Comparison of ENCODE assay signal across 14 cellular contexts in the genomic region with DNA sequence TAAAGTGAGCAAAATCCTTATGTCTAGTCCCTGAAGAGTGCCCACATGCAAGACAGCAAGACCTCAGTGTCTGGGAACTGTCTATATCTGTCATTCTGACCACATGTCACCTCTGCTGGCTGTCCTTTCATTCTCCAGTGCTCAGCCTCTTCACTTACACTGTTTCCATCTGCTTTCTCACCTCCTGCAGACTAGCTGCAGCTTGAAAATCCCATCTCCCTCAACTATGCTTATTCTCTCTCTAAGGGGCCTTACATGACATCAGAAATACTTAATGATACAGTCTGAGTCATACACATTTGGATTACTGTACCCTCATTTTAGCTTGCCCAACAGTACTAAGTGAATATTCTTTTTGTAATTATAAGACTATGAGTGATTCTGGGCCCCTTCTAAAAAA.
DNase-seq lines count a peak whose midpoint lies in the region; ATAC-seq, FAIRE-seq and TF ChIP-seq lines count a peak whose summit lies in the region.
"Had no signal": no experiment of that assay in that cellular context is flagged by ENCODE, and none has a peak within 500 bp of the region (broad histone marks: within the 10 kb centered on the region; RNA-seq: fewer than 3 reads in every experiment).

No MANE protein-coding gene starts in this region.

- CTCF ChIA-PET in A549 (lab: Yijun Ruan, JAX): interaction anchor here (1.5 kb wide), 1 partner anchor 10 kb away, joined by 5 read pairs; no protein-coding TSS in a partner anchor

- H3K9me3 ChIP-seq in A549 (no peaks in the 10 kb centered on the region), heart right ventricle (no peaks in the 10 kb centered on the region)
- H3K9me3 ChIP-seq: BE2C, upper lobe of left lung had no signal

- no peaks in the 10 kb centered on the region for H3K27me3 ChIP-seq in heart right ventricle
- H3K27me3 ChIP-seq: BE2C, dorsolateral prefrontal cortex, upper lobe of left lung had no signal

- ATAC-seq in A549 (peak in 1 of 2 experiments; percentile 52; a peak in 2 of 6 replicates), heart right ventricle (peak in 7 of 8 donors; percentile 46 to 84 (median 80)), GM21390 (IDR thresholded peaks at IDR 0.05; ENCODE audit: unreplicated experiment) (no peak), HG03095 (IDR thresholded peaks at IDR 0.05; ENCODE audit: unreplicated experiment) (no peak)

- DNase-seq in A549 (ENCODE audit: low read depth in 1 of 2, low spot score in 1 of 2): no peak
- DNase-seq in H54 (ENCODE audit: insufficient read length, low spot score): no peak
- peak; percentile 50 for DNase-seq in RPMI7951 (ENCODE audit: low read depth)
- no peak for DNase-seq in heart right ventricle
- DNase-seq in frontal cortex (ENCODE audit: low spot score in 2 of 2): no peak
- DNase-seq in occipital lobe (lab: John Stamatoyannopoulos, UW): no peak
- DNase-seq: activated CD4-positive, alpha-beta T cell treated with anti-CD3 and anti-CD28 coated beads, Interleukin-2, amount 50 U/mL, for 48 hours; BE2C; dorsolateral prefrontal cortex; Karpas-422; NCI-H446 treated with DMSO at 0.1 percent for 48 hours; upper lobe of left lung had no signal

- FAIRE-seq in A549 (lab: Jason Lieb, UNC) (no peak), H54 (lab: Jason Lieb, UNC) (peak; percentile 45), frontal cortex (lab: Jason Lieb, UNC) (no peak)

- TF ChIP-seq EP300 in A549 (IDR thresholded peaks at IDR 0.05): no peak

- intact Hi-C loops in heart right ventricle (cut with DNase I): no loop called here

- TF ChIP-seq RAD21 in A549 (conservative IDR thresholded peaks at IDR 0.05 in 1 of 2, IDR thresholded peaks at IDR 0.05 in 1 of 2): no peak

- H3K27ac ChIP-seq in A549 (no peak overlapping the region), heart right ventricle (peak overlapping the region in 4 of 10 donors; percentile 45 to 63 (median 54))
- H3K27ac ChIP-seq: dorsolateral prefrontal cortex had no signal

- H3K4me3 ChIP-seq in A549 (no peak overlapping the region), heart right ventricle (no peak overlapping the region)
- H3K4me3 ChIP-seq: dorsolateral prefrontal cortex, upper lobe of left lung had no signal

- POLR2A ChIA-PET in A549 (lab: Yijun Ruan, JAX): no interaction called here

- TF ChIP-seq POLR2A in A549 (IDR thresholded peaks at IDR 0.05; ENCODE audit: low read length) (no peak), H54 (IDR thresholded peaks at IDR 0.05; ENCODE audit: low read depth, low read length) (no peak)

- TF ChIP-seq CTCF in A549 (IDR thresholded peaks at IDR 0.05) (no peak), heart right ventricle (IDR thresholded peaks at IDR 0.05) (no peak)

- H3K4me1 ChIP-seq in A549 (peaks cover 5% of the 10 kb centered on the region; the same call in 1 of the 3 replicates), heart right ventricle (peaks cover 0 to 20% (median 6%) of the 10 kb centered on the region in 9 donors)

- peak overlapping the region; percentile 26; the same call in 1 of the 3 replicates for H3K4me2 ChIP-seq in A549

- no peaks in the 10 kb centered on the region for H3K36me3 ChIP-seq in heart right ventricle
- H3K36me3 ChIP-seq: BE2C, upper lobe of left lung had no signal

TF ChIP-seq in A549, 52 proteins besides CTCF, POLR2A, EP300 and RAD21:
- TF ChIP-seq CBX2 (IDR thresholded peaks at IDR 0.05; ENCODE audit: borderline replicate concordance, low read depth): no peak
- no peak for TF ChIP-seq ZNF302 (CRISPR knock-in tag; IDR thresholded peaks at IDR 0.05)
- TF ChIP-seq ESRRA (IDR thresholded peaks at IDR 0.05; ENCODE audit: borderline replicate concordance, low read length): no peak
- TF ChIP-seq CBX8 (IDR thresholded peaks at IDR 0.05): no peak
- TF ChIP-seq, protein P1, sequence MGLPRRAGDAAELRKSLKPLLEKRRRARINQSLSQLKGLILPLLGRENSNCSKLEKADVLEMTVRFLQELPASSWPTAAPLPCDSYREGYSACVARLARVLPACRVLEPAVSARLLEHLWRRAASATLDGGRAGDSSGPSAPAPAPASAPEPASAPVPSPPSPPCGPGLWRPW (IDR thresholded peaks at IDR 0.05): no peak
- TF ChIP-seq FOSL2 (IDR thresholded peaks at IDR 0.05): no peak
- no peak for TF ChIP-seq FOSL2 (CRISPR knock-in tag; IDR thresholded peaks at IDR 0.05)
- TF ChIP-seq NFE2L2 (conservative IDR thresholded peaks at IDR 0.05; ENCODE audit: low read length): no peak

Comparison
In these comparisons a context has a peak if more than half of its experiments do, and no peak if none do; other contexts are left out.
1. ATAC-seq: peak in heart right ventricle (7 of 8); none in GM21390 (single experiment) and HG03095 (single experiment).